In genomic region chr16:1780677-1781072, GRCh38 we compare ENCODE assay signal across 1 cellular context.
TF ChIP-seq lines count a peak whose summit lies in the region.

No MANE protein-coding gene starts in this region.

TF ChIP-seq in GM23338, 12 proteins besides CTCF, POLR2A, EP300 and RAD21 (continued from another document):
- TF ChIP-seq ZNF462 (CRISPR knock-in tag; IDR thresholded peaks at IDR 0.05) (no peak), NANOG (IDR thresholded peaks at IDR 0.05; ENCODE audit: borderline replicate concordance) (no peak), ETS1 (IDR thresholded peaks at IDR 0.05) (no peak), JUNB (IDR thresholded peaks at IDR 0.05; ENCODE audit: unreplicated experiment) (no peak), EZH2 (IDR thresholded peaks at IDR 0.05; ENCODE audit: low read depth, unreplicated experiment) (no peak), POLR2AphosphoS5 (IDR thresholded peaks at IDR 0.05; ENCODE audit: low read depth) (no peak), CREB1 (CRISPR knock-in tag; IDR thresholded peaks at IDR 0.05; ENCODE audit: low read depth) (no peak), EZH2phosphoT487 (IDR thresholded peaks at IDR 0.05; ENCODE audit: unreplicated experiment) (no peak), ZNF114 (CRISPR knock-in tag; IDR thresholded peaks at IDR 0.05) (no peak), STAT1 (IDR thresholded peaks at IDR 0.05; ENCODE audit: unreplicated experiment) (no peak)
- TF ChIP-seq, protein P1, sequence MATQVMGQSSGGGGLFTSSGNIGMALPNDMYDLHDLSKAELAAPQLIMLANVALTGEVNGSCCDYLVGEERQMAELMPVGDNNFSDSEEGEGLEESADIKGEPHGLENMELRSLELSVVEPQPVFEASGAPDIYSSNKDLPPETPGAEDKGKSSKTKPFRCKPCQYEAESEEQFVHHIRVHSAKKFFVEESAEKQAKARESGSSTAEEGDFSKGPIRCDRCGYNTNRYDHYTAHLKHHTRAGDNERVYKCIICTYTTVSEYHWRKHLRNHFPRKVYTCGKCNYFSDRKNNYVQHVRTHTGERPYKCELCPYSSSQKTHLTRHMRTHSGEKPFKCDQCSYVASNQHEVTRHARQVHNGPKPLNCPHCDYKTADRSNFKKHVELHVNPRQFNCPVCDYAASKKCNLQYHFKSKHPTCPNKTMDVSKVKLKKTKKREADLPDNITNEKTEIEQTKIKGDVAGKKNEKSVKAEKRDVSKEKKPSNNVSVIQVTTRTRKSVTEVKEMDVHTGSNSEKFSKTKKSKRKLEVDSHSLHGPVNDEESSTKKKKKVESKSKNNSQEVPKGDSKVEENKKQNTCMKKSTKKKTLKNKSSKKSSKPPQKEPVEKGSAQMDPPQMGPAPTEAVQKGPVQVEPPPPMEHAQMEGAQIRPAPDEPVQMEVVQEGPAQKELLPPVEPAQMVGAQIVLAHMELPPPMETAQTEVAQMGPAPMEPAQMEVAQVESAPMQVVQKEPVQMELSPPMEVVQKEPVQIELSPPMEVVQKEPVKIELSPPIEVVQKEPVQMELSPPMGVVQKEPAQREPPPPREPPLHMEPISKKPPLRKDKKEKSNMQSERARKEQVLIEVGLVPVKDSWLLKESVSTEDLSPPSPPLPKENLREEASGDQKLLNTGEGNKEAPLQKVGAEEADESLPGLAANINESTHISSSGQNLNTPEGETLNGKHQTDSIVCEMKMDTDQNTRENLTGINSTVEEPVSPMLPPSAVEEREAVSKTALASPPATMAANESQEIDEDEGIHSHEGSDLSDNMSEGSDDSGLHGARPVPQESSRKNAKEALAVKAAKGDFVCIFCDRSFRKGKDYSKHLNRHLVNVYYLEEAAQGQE (IDR thresholded peaks at IDR 0.05; ENCODE audit: unreplicated experiment), result no peak
